In the genomic region with DNA sequence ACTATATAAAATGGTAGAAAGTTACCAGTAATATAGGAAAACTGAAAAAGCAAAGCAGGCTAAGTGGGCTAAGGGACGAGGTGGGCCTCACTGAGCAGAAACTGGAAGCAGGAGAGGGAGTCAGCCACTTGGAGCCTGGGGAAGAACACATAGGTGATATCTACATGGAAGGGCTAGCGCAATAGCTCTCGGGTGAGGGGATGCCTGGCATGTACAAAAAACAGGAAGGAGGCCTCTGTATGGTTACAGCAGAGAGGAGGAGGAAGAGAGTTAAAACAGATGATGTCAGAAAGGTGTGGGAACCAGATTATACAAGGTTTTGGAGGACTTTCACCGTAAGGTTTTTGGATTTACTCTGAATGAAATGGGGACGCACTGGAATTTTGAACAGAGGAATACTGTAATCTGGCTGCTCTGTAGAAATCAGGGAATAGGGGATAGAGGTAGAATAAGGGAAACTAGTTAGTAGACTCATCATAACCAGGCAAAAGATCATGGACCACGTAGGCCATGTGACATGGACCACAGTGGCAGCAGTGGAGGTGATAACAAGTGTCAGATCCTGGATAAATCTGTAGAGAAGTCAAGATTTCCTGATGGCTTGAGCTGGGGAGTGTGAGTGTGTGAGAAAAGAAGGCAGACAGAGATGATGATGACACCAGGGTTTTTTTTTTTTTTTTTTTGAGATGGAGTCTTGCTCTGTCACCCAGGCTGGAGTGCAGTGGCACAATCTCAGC, we compare ENCODE assay signal across 10 cellular contexts. TPM values are rescaled to one million over a fixed set of nuclear protein-coding genes. Genes with fewer than 3 reads are reported as not detected.
DNase-seq lines count a peak whose midpoint lies in the region; ATAC-seq, FAIRE-seq and TF ChIP-seq lines count a peak whose summit lies in the region.
"Had no signal": no experiment of that assay in that cellular context is flagged by ENCODE, and none has a peak within 500 bp of the region (broad histone marks: within the 10 kb centered on the region; RNA-seq: fewer than 3 reads in every experiment).

No MANE protein-coding gene starts in this region.

- H4K20me1 ChIP-seq in HepG2 (ENCODE audit: insufficient read depth, low read length): no peaks in the 10 kb centered on the region
- H4K20me1 ChIP-seq: BLaER1 had no signal

- in situ Hi-C loops in HepG2 (cut with HindIII; ENCODE audit: extremely low pct_ligation_motif_present, low pct_unique_long_range_greater_than_20kb): no loop called here

- H3K4me2 ChIP-seq in HepG2 (ENCODE audit: low read depth, low read length) (no peak overlapping the region), neuronal stem cell (ENCODE audit: insufficient read depth, low read length, poor library complexity, severe bottlenecking) (no peak overlapping the region)
- H3K4me2 ChIP-seq: BLaER1 had no signal

- H2AK5ac ChIP-seq in neuronal stem cell (ENCODE audit: low read depth, low read length): no peak overlapping the region

- H3K79me1 ChIP-seq in neuronal stem cell (ENCODE audit: low read depth, low read length): no peaks in the 10 kb centered on the region

- no peak for FAIRE-seq in HepG2 (lab: Jason Lieb, UNC)

- no peak overlapping the region for H3K14ac ChIP-seq in neuronal stem cell (ENCODE audit: low read length)

- H4K91ac ChIP-seq in neuronal stem cell (ENCODE audit: low read depth, low read length, poor library complexity): no peak overlapping the region

- DNase-seq in right lobe of liver (no peak), HepG2 (ENCODE audit: low spot score) (no peak), T-helper 9 cell (peak; percentile 35), glutamatergic neuron (no peak), NCI-H1092 (lab: John Stamatoyannopoulos, UW) (no peak), EL (no peak), GDM1 (lab: John Stamatoyannopoulos, UW) (no peak), neuronal stem cell (ENCODE audit: low spot score) (no peak)
- DNase-seq: stimulated activated CD4-positive, alpha-beta T cell treated with anti-CD3 and anti-CD28 coated beads, Interleukin-15, amount 100 ng/mL, for 24 hours had no signal

- H3K4me3 ChIP-seq in right lobe of liver (no peak overlapping the region), HepG2 (replicated peaks in 1 of 3; ENCODE audit: insufficient read depth in 1 of 3, low read depth in 2 of 3, low read length in 3 of 3) (no peak overlapping the region), neuronal stem cell (ENCODE audit: low read length in 2 of 2) (no peak overlapping the region)
- H3K4me3 ChIP-seq: BLaER1 had no signal

- no peak overlapping the region for H2BK15ac ChIP-seq in neuronal stem cell (ENCODE audit: low read length)

- peaks cover 0 to 12% (median 0%) of the 10 kb centered on the region in 4 donors for H3K4me1 ChIP-seq in right lobe of liver
- peaks cover 7% of the 10 kb centered on the region for H3K4me1 ChIP-seq in HepG2 (ENCODE audit: insufficient read depth, low read length)
- H3K4me1 ChIP-seq in neuronal stem cell (ENCODE audit: control insufficient read depth in 2 of 2, insufficient read depth in 1 of 2, low read depth in 1 of 2, low read length in 2 of 2): no peaks in the 10 kb centered on the region
- H3K4me1 ChIP-seq: BLaER1 had no signal

- no peak overlapping the region for H3K18ac ChIP-seq in neuronal stem cell (ENCODE audit: low read length)

- BruUV-seq in HepG2 (replicated peaks; lab: Mats Ljungman, UMichigan): no TSS peak

- H3K4me3 Mint-ChIP-seq in glutamatergic neuron (ENCODE audit: unreplicated experiment): no peak overlapping the region

- no peaks in the 10 kb centered on the region for H3K79me2 ChIP-seq in HepG2 (ENCODE audit: insufficient read depth, low read length)

- H3K4ac ChIP-seq in neuronal stem cell (ENCODE audit: low read length): no peak overlapping the region

- H2BK120ac ChIP-seq in neuronal stem cell (ENCODE audit: low read depth, low read length): no peak overlapping the region

- no peak overlapping the region for H3K23ac ChIP-seq in neuronal stem cell (ENCODE audit: low read depth, low read length, poor library complexity)

- H3K27ac ChIP-seq in right lobe of liver (no peak overlapping the region), HepG2 (ENCODE audit: extremely low read length, insufficient read depth, low read length) (no peak overlapping the region), neuronal stem cell (replicated peaks; ENCODE audit: low read length) (no peak overlapping the region)
- H3K27ac ChIP-seq: BLaER1 had no signal

- 53% methylated on average over 6 of the region's 6 CpGs for WGBS in right lobe of liver (ENCODE audit: insufficient coverage, low coverage, low lambda C conversion rate, missing lambda C conversion rate)
- 81% methylated on average over 6 of the region's 6 CpGs for WGBS in HepG2 (ENCODE audit: low lambda C conversion rate)
- WGBS in neuronal stem cell (ENCODE audit: extremely low coverage in 2 of 2, insufficient read length in 2 of 2, insufficient replicate concordance in 1 of 2), 2 donors: no CpG with 5 or more reads among the region's 6 CpGs

- TF ChIP-seq CTCF in right lobe of liver (IDR thresholded peaks at IDR 0.05) (no peak), HepG2 (CRISPR knock-in tag; IDR thresholded peaks at IDR 0.05) (no peak), glutamatergic neuron (IDR thresholded peaks at IDR 0.05; ENCODE audit: partially characterized antibody, unreplicated experiment) (no peak)

- ATAC-seq in right lobe of liver (peak; percentile 35 to 52 (median 45)), HepG2 (no peak)

- no peak for TF ChIP-seq RAD21 in HepG2 (CRISPR knock-in tag; IDR thresholded peaks at IDR 0.05)

- no peak overlapping the region for H2BK5ac ChIP-seq in neuronal stem cell (ENCODE audit: low read length)

- H2AFZ ChIP-seq in HepG2 (ENCODE audit: low read length): no peak overlapping the region
- H2AFZ ChIP-seq in neuronal stem cell (ENCODE audit: low read length): no peak overlapping the region

- H3K9ac ChIP-seq in HepG2 (ENCODE audit: insufficient read depth, low read depth, low read length) (no peak overlapping the region), neuronal stem cell (ENCODE audit: low read depth, low read length, poor library complexity) (no peak overlapping the region)
- H3K9ac ChIP-seq: BLaER1 had no signal

- H2BK12ac ChIP-seq in neuronal stem cell (ENCODE audit: low read length): no peak overlapping the region

- POLR2A ChIA-PET in HepG2 (lab: Yijun Ruan, JAX): no interaction called here

- no peaks in the 10 kb centered on the region for H3K9me3 ChIP-seq in right lobe of liver
- no peaks in the 10 kb centered on the region for H3K9me3 ChIP-seq in HepG2 (ENCODE audit: low read length)
- no peaks in the 10 kb centered on the region for H3K9me3 ChIP-seq in neuronal stem cell (replicated peaks in 1 of 2; ENCODE audit: control insufficient read depth in 2 of 2, insufficient read depth in 1 of 2, low read depth in 1 of 2, low read length in 2 of 2)

- H3K27ac Mint-ChIP-seq in glutamatergic neuron (ENCODE audit: unreplicated experiment): peak overlapping the region; percentile 35

- no peaks in the 10 kb centered on the region for H3K36me3 Mint-ChIP-seq in glutamatergic neuron (ENCODE audit: unreplicated experiment)

- TF ChIP-seq EP300 in HepG2 (IDR thresholded peaks at IDR 0.05; ENCODE audit: low read depth in 2 of 2, low read length in 2 of 2) (no peak), HepG2 (CRISPR knock-in tag; IDR thresholded peaks at IDR 0.05; ENCODE audit: borderline replicate concordance) (no peak)

- TF ChIP-seq POLR2A in right lobe of liver (IDR thresholded peaks at IDR 0.05) (no peak), HepG2 (IDR thresholded peaks at IDR 0.05; ENCODE audit: insufficient read depth in 1 of 2, low read depth in 2 of 2, low read length in 2 of 2) (no peak)

- H3K36me3 ChIP-seq in right lobe of liver: no peaks in the 10 kb centered on the region
- 0 out of 5 replicates have a peak, but pooled peaks cover 0 to 6% of the 10 kb centered on the region in 2 experiments for H3K36me3 ChIP-seq in HepG2 (replicated peaks in 1 of 2; ENCODE audit: control insufficient read depth in 1 of 2, insufficient read depth in 2 of 2, low read length in 2 of 2)
- H3K36me3 ChIP-seq in neuronal stem cell (replicated peaks in 1 of 2; ENCODE audit: control insufficient read depth in 2 of 2, insufficient read depth in 2 of 2, low read length in 2 of 2): peaks cover 0 to 14% of the 10 kb centered on the region in 2 donors

- no peaks in the 10 kb centered on the region for H3K27me3 Mint-ChIP-seq in glutamatergic neuron (ENCODE audit: unreplicated experiment)

- no peak overlapping the region for H4K8ac ChIP-seq in neuronal stem cell (ENCODE audit: low read depth, low read length)

- CTCF ChIA-PET in HepG2 (lab: Yijun Ruan, JAX; ENCODE audit: low intra/inter-chr PET ratio, low total read pairs): no interaction called here

- peaks cover 6% of the 10 kb centered on the region for H3K4me1 Mint-ChIP-seq in glutamatergic neuron (ENCODE audit: low read depth, unreplicated experiment)

- intact Hi-C loops in right lobe of liver (cut with DNase I): no loop called here
- intact Hi-C loops in HepG2 (cut with micrococcal nuclease; ENCODE audit: unreplicated experiment): no loop called here

- H3K27me3 ChIP-seq in right lobe of liver (no peaks in the 10 kb centered on the region), HepG2 (ENCODE audit: control insufficient read depth in 1 of 2, insufficient read depth in 2 of 2, low read length in 2 of 2) (no peaks in the 10 kb centered on the region), neuronal stem cell (ENCODE audit: control insufficient read depth in 3 of 3, insufficient read depth in 3 of 3, low read depth in 1 of 3, low read length in 3 of 3) (no peaks in the 10 kb centered on the region)
- H3K27me3 ChIP-seq: BLaER1 had no signal

- peaks cover 5% of the 10 kb centered on the region for H3K9me3 Mint-ChIP-seq in glutamatergic neuron (ENCODE audit: unreplicated experiment)

RNA-seq across cellular contexts. Expression of a gene that starts 52.6 kb away (rescaled TPM):
- 10 to 100 TPM; 11.7 to 27.1 (median 15.9) TPM for total RNA-seq in right lobe of liver
- total RNA-seq in HepG2 (2016; rRNA removed; fragmentation: Illumina TruSeq; extraction: Trizol): 19.5 and 22.9 TPM in 2 replicates
- 3.8 and 5.7 TPM in 2 replicates for total RNA-seq in HepG2 (2016; cell fraction: cytosol; rRNA removed; fragmentation: Illumina TruSeq; extraction: Trizol; ENCODE audit: low read depth)
- 17.1 and 17.3 TPM in 2 replicates for total RNA-seq in HepG2 (2016; cell fraction: insoluble cytoplasmic fraction; rRNA removed; fragmentation: Illumina TruSeq; extraction: Trizol)
- 10.5 and 11.1 TPM in 2 replicates for total RNA-seq in HepG2 (2016; cell fraction: membrane; rRNA removed; fragmentation: Illumina TruSeq; extraction: Trizol)
- total RNA-seq in HepG2 (2016; cell fraction: nucleus; rRNA removed; fragmentation: Illumina TruSeq; extraction: Trizol): 13.3 and 16.8 TPM in 2 replicates
- 5.2 and 5.4 TPM in 2 replicates for polyA plus RNA-seq in HepG2 (2011; rRNA removed)
- 2.8 and 3.6 TPM in 2 replicates for polyA plus RNA-seq in HepG2 (2011; cell fraction: cytosol; rRNA removed)
- polyA plus RNA-seq in HepG2 (2011; cell fraction: nucleus; rRNA removed): 4.9 and 7.3 TPM in 2 replicates
- 8.6 and 13.9 TPM in 2 replicates for polyA plus RNA-seq in HepG2 (2012)
- polyA plus RNA-seq in HepG2 (2016; cell fraction: cytosol; fragmentation: Illumina TruSeq; extraction: Trizol; ENCODE audit: low read depth): 1.9 and 2.3 TPM in 2 replicates
- 13.0 and 16.7 TPM in 2 replicates for polyA plus RNA-seq in HepG2 (2016; cell fraction: insoluble cytoplasmic fraction; fragmentation: Illumina TruSeq; extraction: Trizol; ENCODE audit: low read depth)
- 4.3 and 5.1 TPM in 2 replicates for polyA plus RNA-seq in HepG2 (2016; cell fraction: membrane; fragmentation: Illumina TruSeq; extraction: Trizol; ENCODE audit: low read depth)
- polyA plus RNA-seq in HepG2 (2016; cell fraction: nucleus; fragmentation: Illumina TruSeq; extraction: Trizol; ENCODE audit: insufficient read depth, low read depth): 18.7 and 22.4 TPM in 2 replicates
- 4.4 and 10.2 TPM in 2 replicates for polyA minus RNA-seq in HepG2 (2011; rRNA and poly(A)+ RNA removed; ENCODE audit: low replicate concordance)
- 8.5 and 10.5 TPM in 2 replicates for polyA minus RNA-seq in HepG2 (2011; cell fraction: cytosol; rRNA and poly(A)+ RNA removed)
- 15.5 and 21.8 TPM in 2 replicates for polyA minus RNA-seq in HepG2 (2011; cell fraction: nucleus; rRNA and poly(A)+ RNA removed)
- 80.4 TPM for total RNA-seq in glutamatergic neuron (ENCODE audit: unreplicated experiment)
- 33.7 TPM for polyA plus RNA-seq in neuronal stem cell (2013, experiment 1 of 2)
- polyA plus RNA-seq in neuronal stem cell (2013, experiment 2 of 2): 34.7 TPM
